20 cellular contexts compared by ENCODE assay signal in the genomic region with DNA sequence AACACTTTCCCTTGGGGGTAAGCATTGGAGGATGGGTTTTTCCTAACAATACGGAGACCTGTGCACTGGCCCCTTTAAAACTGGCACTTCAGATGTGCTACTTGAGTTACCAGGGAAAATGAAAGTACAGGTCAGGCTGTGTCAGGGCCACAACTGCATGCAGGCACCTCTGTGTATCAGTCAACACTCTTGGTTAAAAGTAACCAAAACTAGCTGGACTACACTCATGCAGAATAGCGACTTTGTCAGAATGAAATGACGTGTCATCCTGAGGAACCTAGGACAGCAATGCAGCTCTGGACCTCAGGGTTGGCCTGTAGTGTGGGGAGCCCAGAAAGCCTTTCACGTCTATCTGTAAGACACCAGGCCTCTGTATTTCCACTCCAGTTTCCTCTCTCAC. TPM values are rescaled to one million over a fixed set of nuclear protein-coding genes. Genes with fewer than 3 reads are reported as not detected.
DNase-seq lines count a peak whose midpoint lies in the region; ATAC-seq, FAIRE-seq and TF ChIP-seq lines count a peak whose summit lies in the region.
"Had no signal": no experiment of that assay in that cellular context is flagged by ENCODE, and none has a peak within 500 bp of the region (broad histone marks: within the 10 kb centered on the region; RNA-seq: fewer than 3 reads in every experiment).

No MANE protein-coding gene starts in this region.

- RAD21 ChIA-PET in GM12878 (lab: Charles Lee; ENCODE audit: unreplicated experiment), result interaction anchor here (1.5 to 7.0 kb wide), 4 partner anchors 35 to 125 kb away, joined by 4 to 90 read pairs (median 42); partner anchors contain the start of gene STRIP2

- SMC1A ChIA-PET in GM12878 (lab: Charles Lee; ENCODE audit: uncharacterized antibody, unreplicated experiment), result interaction anchor here (0.7 to 11.7 kb wide), 11 partner anchors 11 to 542 kb away, joined by 3 to 165 read pairs (median 4); partner anchors contain the start of gene STRIP2

- no peak overlapping the region for H3K4me2 ChIP-seq in GM12878 (ENCODE audit: control insufficient read depth, insufficient read depth)

- no peaks in the 10 kb centered on the region for H3K9me3 ChIP-seq in GM12878 (replicated peaks; ENCODE audit: control insufficient read depth, insufficient read depth, low read length)
- no peaks in the 10 kb centered on the region for H3K9me3 ChIP-seq in psoas muscle
- H3K9me3 ChIP-seq in Peyer's patch, result no peaks in the 10 kb centered on the region
- H3K9me3 ChIP-seq: ovary had no signal

- 77% methylated on average over 4 of the region's 4 CpGs for WGBS in GM12878 (ENCODE audit: insufficient coverage, insufficient replicate concordance, low lambda C conversion rate, missing lambda C conversion rate)
- WGBS in psoas muscle, 3 donors, result 36 to 94% (median 66%) methylated on average over 4 of the region's 4 CpGs

- no peak for TF ChIP-seq EP300 in GM12878 (IDR thresholded peaks at IDR 0.05; ENCODE audit: borderline replicate concordance in 1 of 2, control insufficient read depth in 1 of 2, low read depth in 2 of 2, low read length in 2 of 2)

- POLR2A ChIA-PET in GM12878 (lab: Charles Lee), result interaction anchor here (1.2 kb wide), 1 partner anchor 66 kb away, joined by 3 read pairs; no protein-coding TSS in a partner anchor

- TF ChIP-seq CTCF in GM12878 (IDR thresholded peaks at IDR 0.05 in 2 of 3, conservative IDR thresholded peaks at IDR 0.05 in 1 of 3; ENCODE audit: control insufficient read depth in 2 of 3, extremely low read depth in 1 of 3, insufficient read depth in 1 of 3, low read depth in 3 of 3, low read length in 3 of 3) (no peak), psoas muscle (IDR thresholded peaks at IDR 0.05) (no peak), Peyer's patch (IDR thresholded peaks at IDR 0.05) (no peak)

- no peak overlapping the region for H3K4me3 ChIP-seq in GM12878
- no peak overlapping the region for H3K4me3 ChIP-seq in psoas muscle
- H3K4me3 ChIP-seq in Peyer's patch, result no peak overlapping the region
- H3K4me3 ChIP-seq: coronary artery, ovary had no signal

- no peak overlapping the region for H2AFZ ChIP-seq in GM12878 (ENCODE audit: control insufficient read depth, low read depth, low read length)

- no peaks in the 10 kb centered on the region for H4K20me1 ChIP-seq in GM12878 (ENCODE audit: control insufficient read depth, insufficient read depth)

- BruUV-seq in GM12878 (replicated peaks; lab: Mats Ljungman, UMichigan), result no TSS peak

- in situ Hi-C loops in GM12878 (cut with MboI), result no loop called here

- H3K27me3 ChIP-seq in GM12878 (replicated peaks in 1 of 2; ENCODE audit: control insufficient read depth in 2 of 2, insufficient read depth in 2 of 2, low read length in 1 of 2) (no peaks in the 10 kb centered on the region), psoas muscle (ENCODE audit: insufficient read depth in 3 of 3, low read length in 2 of 3) (no peaks in the 10 kb centered on the region), Peyer's patch (no peaks in the 10 kb centered on the region)
- H3K27me3 ChIP-seq: ovary had no signal

- H3K9ac ChIP-seq in GM12878 (ENCODE audit: control insufficient read depth, insufficient read depth, low read length), result no peak overlapping the region

- H3K4me1 ChIP-seq in GM12878 (ENCODE audit: control insufficient read depth, insufficient read depth, low read length), result no peaks in the 10 kb centered on the region
- peaks cover 23% of the 10 kb centered on the region for H3K4me1 ChIP-seq in psoas muscle
- H3K4me1 ChIP-seq in Peyer's patch, result no peaks in the 10 kb centered on the region

- no peak for TF ChIP-seq POLR2A in GM12878 (IDR thresholded peaks at IDR 0.05; ENCODE audit: low read depth, low read length)
- TF ChIP-seq POLR2A in Peyer's patch (IDR thresholded peaks at IDR 0.05), result no peak

- H3K79me2 ChIP-seq in GM12878 (ENCODE audit: control insufficient read depth, insufficient read depth, low read length), result no peaks in the 10 kb centered on the region

- ATAC-seq in GM18498 (IDR thresholded peaks at IDR 0.05; ENCODE audit: unreplicated experiment) (peak; percentile 50), GM21367 (IDR thresholded peaks at IDR 0.05; ENCODE audit: unreplicated experiment) (peak; percentile 58), GM12878 (peak; percentile 60), psoas muscle (no peak), HG03025 (IDR thresholded peaks at IDR 0.05; ENCODE audit: low FRiP score, unreplicated experiment) (no peak)
- ATAC-seq: activated naive CD4-positive, alpha-beta T cell treated with anti-CD3 and anti-CD28 coated beads, Interleukin-2, amount 50 U/mL, for 72 hours; HCT116 had no signal

- FAIRE-seq in GM12878 (lab: Jason Lieb, UNC), result no peak

- TF ChIP-seq RAD21 in GM12878 (IDR thresholded peaks at IDR 0.05; ENCODE audit: insufficient read depth, low read depth, low read length), result no peak

- intact Hi-C loops in GM12878 (cut with micrococcal nuclease; ENCODE audit: unreplicated experiment) (no loop called here), psoas muscle (cut with DNase I) (loop anchor here in 1 of 2 donors (10.0 kb wide), 1 partner anchor 254 kb away; no protein-coding TSS in a partner anchor)

- CTCF ChIA-PET in GM12878 (lab: Yijun Ruan, JAX), result interaction anchor here (0.6 to 9.1 kb wide), 8 partner anchors 17 to 258 kb away, joined by 3 to 134 read pairs (median 22); no protein-coding TSS in a partner anchor

- no peak overlapping the region for H3K27ac ChIP-seq in GM12878 (ENCODE audit: control insufficient read depth, insufficient read depth)
- peak overlapping the region; percentile 76 for H3K27ac ChIP-seq in psoas muscle
- no peak overlapping the region for H3K27ac ChIP-seq in Peyer's patch
- H3K27ac ChIP-seq: coronary artery, HL-60, ovary had no signal

- DNase-seq in GM12878 (ENCODE audit: low read depth, low spot score) (no peak), psoas muscle (no peak), Peyer's patch (no peak), cortex of kidney (lab: John Stamatoyannopoulos, UW) (no peak), DMS 273 (lab: John Stamatoyannopoulos, UW; ENCODE audit: unreplicated experiment) (no peak)
- DNase-seq: activated T-cell treated with anti-CD3 and anti-CD28 coated beads, Interleukin-2, amount 50 U/mL, for 48 hours; AML-193; NCI-H187 treated with DMSO at 0.1 percent for 48 hours; NCI-H446; ovary; stimulated activated CD4-positive, alpha-beta T cell treated with anti-CD3 and anti-CD28 coated beads, Interleukin-2, amount 100 ng/mL, for 48 hours had no signal

- no peaks in the 10 kb centered on the region for H3K36me3 ChIP-seq in GM12878 (ENCODE audit: control insufficient read depth in 2 of 2, insufficient read depth in 2 of 2, low read length in 1 of 2)
- H3K36me3 ChIP-seq in psoas muscle (ENCODE audit: insufficient read depth in 1 of 2, low read depth in 1 of 2), result peaks cover 13 to 80% of the 10 kb centered on the region in 2 donors
- H3K36me3 ChIP-seq in Peyer's patch, result no peaks in the 10 kb centered on the region
- H3K36me3 ChIP-seq: ovary had no signal

TF ChIP-seq in GM12878, 131 proteins besides CTCF, POLR2A, EP300 and RAD21:
- no peak for TF ChIP-seq RB1 (IDR thresholded peaks at IDR 0.05; ENCODE audit: borderline replicate concordance)
- no peak for TF ChIP-seq ZSCAN29 (IDR thresholded peaks at IDR 0.05)
- no peak for TF ChIP-seq IKZF2 (IDR thresholded peaks at IDR 0.05)
- no peak for TF ChIP-seq JUNB (IDR thresholded peaks at IDR 0.05)
- TF ChIP-seq NRF1 (conservative IDR thresholded peaks at IDR 0.05; ENCODE audit: low read depth, low read length), result no peak

RNA-seq across cellular contexts. Expression of gene SMKR1, which starts 33.8 kb away (rescaled TPM):
- not detected in 2 replicates for total RNA-seq in GM12878 (2013; cell fraction: nucleolus; rRNA removed)
- 0.16 and 0.45 TPM in 2 replicates for total RNA-seq in GM12878 (2014; rRNA removed)
- 0.97 and 2.6 TPM in 2 replicates for total RNA-seq in GM12878 (2014; rRNA removed; fragmentation: Illumina TruSeq; extraction: Trizol)
- total RNA-seq in GM12878 (2021), result 1.3 and 1.6 TPM in 2 replicates
- polyA plus RNA-seq in GM12878 (2011; ENCODE audit: low read depth), result 0.51 TPM
- 0.37 and 0.55 TPM in 2 replicates for polyA plus RNA-seq in GM12878 (2011; rRNA removed)
- 0.34 and 0.65 TPM in 2 replicates for polyA plus RNA-seq in GM12878 (2011; cell fraction: cytosol; rRNA removed)
- polyA plus RNA-seq in GM12878 (2011; cell fraction: nucleus; rRNA removed), result 0.15 and 0.22 TPM in 2 replicates
- 0.52 and 1.3 TPM in 2 replicates for polyA plus RNA-seq in GM12878 (2012)
- polyA plus RNA-seq in GM12878 (2014; fragmentation: Illumina TruSeq; extraction: Trizol), result 0.79 and 0.95 TPM in 2 replicates
- under 1 TPM; 0.63 to 0.69 TPM for polyA plus RNA-seq in GM12878 (2014; fragmentation: Nextera tagmentation; extraction: Ambion mirVana)
- 1.4 and 1.6 TPM in 2 replicates for polyA plus RNA-seq in GM12878 (2014; rRNA removed)
- 1 to 10 TPM in 1 of 2 experiments, under 1 TPM in 1; 0.86 to 1.9 TPM for polyA plus RNA-seq in GM12878 (2016; fragmentation: Nextera tagmentation; extraction: Ambion mirVana)
- polyA minus RNA-seq in GM12878 (2011; rRNA and poly(A)+ RNA removed), result not detected in 2 replicates
- not detected in 2 replicates for polyA minus RNA-seq in GM12878 (2011; cell fraction: cytosol; rRNA and poly(A)+ RNA removed)
- polyA minus RNA-seq in GM12878 (2011; cell fraction: nucleus; rRNA and poly(A)+ RNA removed), result not detected in 2 replicates
- under 1 TPM in 2 of 4 donors, not detected in 2; 0.22 to 0.74 TPM for total RNA-seq in psoas muscle
- polyA plus RNA-seq in psoas muscle, result under 1 TPM in 1 of 3 donors, not detected in 2; 0.25 TPM
- 1 to 10 TPM in 1 of 4 donors, not detected in 3; 1.3 TPM for total RNA-seq in Peyer's patch
- total RNA-seq: fibroblast of villous mesenchyme, urinary bladder had no signal
- polyA plus RNA-seq: urinary bladder had no signal

RNA-seq across cellular contexts. Expression of gene STRIP2, which starts 34.3 kb away (rescaled TPM):
- 2.0 and 2.9 TPM in 2 replicates for total RNA-seq in GM12878 (2013; cell fraction: nucleolus; rRNA removed)
- 1.7 and 1.9 TPM in 2 replicates for total RNA-seq in GM12878 (2014; rRNA removed)
- 1.1 and 1.5 TPM in 2 replicates for total RNA-seq in GM12878 (2014; rRNA removed; fragmentation: Illumina TruSeq; extraction: Trizol)
- 1.7 and 1.8 TPM in 2 replicates for total RNA-seq in GM12878 (2021)
- 0.67 TPM for polyA plus RNA-seq in GM12878 (2011; ENCODE audit: low read depth)
- polyA plus RNA-seq in GM12878 (2011; rRNA removed), result 5.4 and 5.8 TPM in 2 replicates
- polyA plus RNA-seq in GM12878 (2011; cell fraction: cytosol; rRNA removed), result 3.4 and 4.1 TPM in 2 replicates
- polyA plus RNA-seq in GM12878 (2011; cell fraction: nucleus; rRNA removed), result 19.7 and 21.9 TPM in 2 replicates
- 0.93 and 0.96 TPM in 2 replicates for polyA plus RNA-seq in GM12878 (2012)
- polyA plus RNA-seq in GM12878 (2014; fragmentation: Illumina TruSeq; extraction: Trizol), result 1.2 and 1.8 TPM in 2 replicates
- polyA plus RNA-seq in GM12878 (2014; fragmentation: Nextera tagmentation; extraction: Ambion mirVana), result under 1 TPM; 0.48 to 0.58 TPM
- 1.5 and 2.5 TPM in 2 replicates for polyA plus RNA-seq in GM12878 (2014; rRNA removed)
- polyA plus RNA-seq in GM12878 (2016; fragmentation: Nextera tagmentation; extraction: Ambion mirVana), result 1 to 10 TPM; 3.0 to 3.2 TPM
- 5.4 and 5.6 TPM in 2 replicates for polyA minus RNA-seq in GM12878 (2011; rRNA and poly(A)+ RNA removed)
- polyA minus RNA-seq in GM12878 (2011; cell fraction: cytosol; rRNA and poly(A)+ RNA removed), result 1.7 and 2.2 TPM in 2 replicates
- polyA minus RNA-seq in GM12878 (2011; cell fraction: nucleus; rRNA and poly(A)+ RNA removed), result 5.4 and 7.4 TPM in 2 replicates
- 10 to 100 TPM; 46.6 to 94.4 (median 58.4) TPM for total RNA-seq in psoas muscle
- 10 to 100 TPM; 14.5 to 42.6 (median 21.1) TPM for polyA plus RNA-seq in psoas muscle
- total RNA-seq in Peyer's patch, result 1 to 10 TPM in 3 of 4 donors, under 1 TPM in 1; 0.54 to 1.7 (median 1.3) TPM

Comparison
In these comparisons a context has a peak if more than half of its experiments do, and no peak if none do; other contexts are left out.
1. ATAC-seq: peak in GM18498 (single experiment), GM21367 (single experiment) and GM12878 (single experiment); none in psoas muscle (0 of 4) and HG03025 (single experiment).
2. RNA of gene STRIP2, which starts 34.3 kb away (total RNA-seq): 46.6 to 94.4 TPM in psoas muscle; 1.1 to 2.9 TPM in GM12878 and 0.54 to 1.7 TPM in Peyer's patch; every median in the first group is over 10 times any median in the second.